Comparison of ENCODE assay signal across 8 cellular contexts in the genomic region with DNA sequence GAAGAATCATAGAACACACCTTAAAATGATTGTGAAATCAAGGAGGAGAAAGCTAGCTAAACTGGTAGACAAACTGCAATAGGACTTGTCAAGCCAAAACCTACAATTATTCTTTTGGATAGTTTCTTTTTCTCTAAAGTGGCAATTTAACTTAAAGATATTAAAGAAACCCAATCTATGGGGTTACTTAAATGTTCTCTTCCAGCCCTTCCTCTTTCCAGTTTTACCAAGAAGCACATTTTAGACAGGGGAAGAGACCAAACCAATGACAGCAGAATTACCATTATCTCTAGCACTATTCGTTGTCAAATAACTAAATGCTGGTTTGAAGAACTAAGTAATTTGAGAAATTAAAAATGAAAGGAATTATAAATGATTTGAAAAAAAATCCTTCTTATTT. TPM values are rescaled to one million over a fixed set of nuclear protein-coding genes. Genes with fewer than 3 reads are reported as not detected.
DNase-seq lines count a peak whose midpoint lies in the region; ATAC-seq and TF ChIP-seq lines count a peak whose summit lies in the region.

No MANE protein-coding gene starts in this region.

- peaks cover 25% of the 10 kb centered on the region for H3K4me1 Mint-ChIP-seq in memory B cell

- 2 to 7% (median 4%) methylated on average over 1 of the region's 1 CpG for WGBS in adrenal gland, 4 donors
- WGBS in aorta, 2 donors, result 5 to 10% methylated on average over 1 of the region's 1 CpG

- no peak for TF ChIP-seq POLR2A in adrenal gland (IDR thresholded peaks at IDR 0.05)

- H3K9me3 Mint-ChIP-seq in memory B cell, result no peaks in the 10 kb centered on the region

- no peaks in the 10 kb centered on the region for H3K27me3 Mint-ChIP-seq in memory B cell

- intact Hi-C loops in left ventricle myocardium inferior (cut with micrococcal nuclease), result no loop called here
- intact Hi-C loops in left cardiac atrium (cut with DNase I), result loop anchor here in 1 of 2 donors (5.0 kb wide), 1 partner anchor 72 kb away; no protein-coding TSS in a partner anchor
- intact Hi-C loops in adrenal gland (cut with DNase I), result loop anchor here in 1 of 2 donors (10.0 kb wide), 1 partner anchor 210 kb away; no protein-coding TSS in a partner anchor
- intact Hi-C loops in aorta (cut with DNase I), result loop anchor here (5.0 to 10.0 kb wide), 4 partner anchors 67 to 212 kb away; no protein-coding TSS in a partner anchor

- H3K4me1 ChIP-seq in left ventricle myocardium inferior (peaks cover 50% of the 10 kb centered on the region), adrenal gland (replicated peaks in 1 of 2) (peaks cover 5 to 22% of the 10 kb centered on the region in 2 donors), aorta (ENCODE audit: control insufficient read depth in 1 of 2, insufficient read depth in 2 of 2, low read length in 2 of 2) (peaks cover 0 to 3% of the 10 kb centered on the region in 2 donors)

- TF ChIP-seq CTCF in left ventricle myocardium inferior (IDR thresholded peaks at IDR 0.05; ENCODE audit: borderline replicate concordance), result no peak
- no peak for TF ChIP-seq CTCF in adrenal gland (IDR thresholded peaks at IDR 0.05)

- peak overlapping the region; percentile 97 for H3K27ac ChIP-seq in left ventricle myocardium inferior (replicated peaks)
- H3K27ac ChIP-seq in adrenal gland, result peak overlapping the region in 3 of 5 donors; percentile 94 to 96 (median 96)
- peak overlapping the region in 1 of 2 donors; percentile 79 for H3K27ac ChIP-seq in aorta (ENCODE audit: low read depth in 1 of 2, low read length in 2 of 2)

- peak overlapping the region; percentile 97 for H3K27ac Mint-ChIP-seq in memory B cell

- DNase-seq in left ventricle myocardium inferior (no peak), left cardiac atrium (no peak), adrenal gland (no peak), memory B cell (ENCODE audit: low spot score in 2 of 2) (no peak), aorta (no peak), HK-2 (ENCODE audit: unreplicated experiment) (no peak), NCI-H345 treated with DMSO at 0.1 percent for 48 hours (lab: John Stamatoyannopoulos, UW; ENCODE audit: unreplicated experiment) (no peak), NCI-H1105 treated with DMSO at 0.1 percent for 48 hours (lab: John Stamatoyannopoulos, UW) (no peak)

- H3K4me3 Mint-ChIP-seq in memory B cell, result peak overlapping the region; percentile 92

- no peak for ATAC-seq in left cardiac atrium
- no peak for ATAC-seq in memory B cell (ENCODE audit: low read depth)
- no peak for ATAC-seq in aorta (ENCODE audit: low FRiP score)

- H3K27me3 ChIP-seq in left ventricle myocardium inferior (ENCODE audit: low read depth) (no peaks in the 10 kb centered on the region), adrenal gland (no peaks in the 10 kb centered on the region), aorta (ENCODE audit: control insufficient read depth in 1 of 2, insufficient read depth in 2 of 2, low read length in 1 of 2) (no peaks in the 10 kb centered on the region)

- H3K9me3 ChIP-seq in left ventricle myocardium inferior (replicated peaks) (no peaks in the 10 kb centered on the region), adrenal gland (replicated peaks in 1 of 3) (no peaks in the 10 kb centered on the region), aorta (ENCODE audit: control insufficient read depth, low read length) (no peaks in the 10 kb centered on the region)

- H3K36me3 ChIP-seq in left ventricle myocardium inferior (no peaks in the 10 kb centered on the region), adrenal gland (replicated peaks in 1 of 2) (no peaks in the 10 kb centered on the region), aorta (ENCODE audit: control insufficient read depth in 1 of 2, insufficient read depth in 2 of 2, low read length in 1 of 2) (no peaks in the 10 kb centered on the region)

- H3K4me3 ChIP-seq in left ventricle myocardium inferior (peak overlapping the region; percentile 79), adrenal gland (peak overlapping the region in 1 of 4 donors; percentile 66), aorta (ENCODE audit: low read length in 2 of 2) (peak overlapping the region; percentile 71 to 94)

- H3K36me3 Mint-ChIP-seq in memory B cell, result peaks cover 1% of the 10 kb centered on the region

RNA-seq across cellular contexts. Expression of gene SLC16A7, which starts 0.7 kb away (rescaled TPM):
- 134 TPM for total RNA-seq in left ventricle myocardium inferior
- total RNA-seq in left cardiac atrium, result 100 to 1,000 TPM in 1 of 2 donors, 10 to 100 TPM in 1; 85.0 to 121 TPM
- 100 to 1,000 TPM in 1 of 8 donors, 10 to 100 TPM in 7; 34.8 to 103 (median 65.6) TPM for total RNA-seq in adrenal gland
- polyA plus RNA-seq in adrenal gland, result 10 to 100 TPM in 1 of 3 donors, 1 to 10 TPM in 2; 3.5 to 10.4 (median 5.3) TPM
- 10 to 100 TPM; 46.7 to 60.2 TPM for total RNA-seq in aorta
- 1 to 10 TPM in 1 of 2 donors, under 1 TPM in 1; 0.88 to 4.5 TPM for polyA plus RNA-seq in aorta
